ENCODE assay signal across 1 cellular context in the genomic region with DNA sequence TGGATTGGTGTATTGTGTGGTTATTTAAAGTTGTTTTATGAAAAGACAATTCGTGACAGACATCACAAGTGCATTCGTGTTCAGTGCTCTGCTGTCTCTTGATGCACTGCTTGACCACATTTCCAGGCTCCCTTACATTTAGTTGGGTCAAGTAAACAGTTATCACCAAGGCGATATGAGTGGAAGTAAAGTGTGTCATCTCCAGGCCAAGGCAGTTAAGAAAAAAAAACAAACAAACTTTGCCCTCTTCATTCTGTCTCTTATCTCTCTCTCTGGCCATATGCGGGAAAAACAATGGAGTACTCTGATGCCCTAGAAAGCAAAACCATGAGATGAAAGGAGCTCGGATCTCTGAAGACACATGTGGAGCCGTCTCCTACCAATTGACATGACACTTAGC.
TF ChIP-seq lines count a peak whose summit lies in the region.

No MANE protein-coding gene starts in this region.

TF ChIP-seq in IMR-90, 13 proteins besides CTCF, POLR2A, EP300 and RAD21 (continued from another document):
- TF ChIP-seq, protein P1, sequence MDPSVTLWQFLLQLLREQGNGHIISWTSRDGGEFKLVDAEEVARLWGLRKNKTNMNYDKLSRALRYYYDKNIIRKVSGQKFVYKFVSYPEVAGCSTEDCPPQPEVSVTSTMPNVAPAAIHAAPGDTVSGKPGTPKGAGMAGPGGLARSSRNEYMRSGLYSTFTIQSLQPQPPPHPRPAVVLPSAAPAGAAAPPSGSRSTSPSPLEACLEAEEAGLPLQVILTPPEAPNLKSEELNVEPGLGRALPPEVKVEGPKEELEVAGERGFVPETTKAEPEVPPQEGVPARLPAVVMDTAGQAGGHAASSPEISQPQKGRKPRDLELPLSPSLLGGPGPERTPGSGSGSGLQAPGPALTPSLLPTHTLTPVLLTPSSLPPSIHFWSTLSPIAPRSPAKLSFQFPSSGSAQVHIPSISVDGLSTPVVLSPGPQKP (IDR thresholded peaks at IDR 0.05; ENCODE audit: borderline replicate concordance, low read depth, low read length), result no peak
- TF ChIP-seq CHD1 (IDR thresholded peaks at IDR 0.05; ENCODE audit: low read depth, low read length), result no peak
- TF ChIP-seq SMC3 (IDR thresholded peaks at IDR 0.05; ENCODE audit: low read depth, low read length), result no peak
- TF ChIP-seq, protein P2, sequence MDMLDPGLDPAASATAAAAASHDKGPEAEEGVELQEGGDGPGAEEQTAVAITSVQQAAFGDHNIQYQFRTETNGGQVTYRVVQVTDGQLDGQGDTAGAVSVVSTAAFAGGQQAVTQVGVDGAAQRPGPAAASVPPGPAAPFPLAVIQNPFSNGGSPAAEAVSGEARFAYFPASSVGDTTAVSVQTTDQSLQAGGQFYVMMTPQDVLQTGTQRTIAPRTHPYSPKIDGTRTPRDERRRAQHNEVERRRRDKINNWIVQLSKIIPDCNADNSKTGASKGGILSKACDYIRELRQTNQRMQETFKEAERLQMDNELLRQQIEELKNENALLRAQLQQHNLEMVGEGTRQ (IDR thresholded peaks at IDR 0.05; ENCODE audit: low read depth, low read length), result no peak
